Comparison of ENCODE assay signal across 1 cellular context in genomic region chr3:52056968-52057805, GRCh38.
TF ChIP-seq lines count a peak whose summit lies in the region.

No MANE protein-coding gene starts in this region.

TF ChIP-seq in GM12878, 131 proteins besides CTCF, POLR2A, EP300 and RAD21 (continued from another document and continues in another):
- peak; percentile 94 for TF ChIP-seq USF2 (IDR thresholded peaks at IDR 0.05; ENCODE audit: borderline replicate concordance, low read depth, low read length)
- TF ChIP-seq PAX5 (IDR thresholded peaks at IDR 0.05; ENCODE audit: borderline replicate concordance, low read depth, low read length) = no peak
- TF ChIP-seq HDAC2 (IDR thresholded peaks at IDR 0.05) = no peak
- TF ChIP-seq, protein P1, sequence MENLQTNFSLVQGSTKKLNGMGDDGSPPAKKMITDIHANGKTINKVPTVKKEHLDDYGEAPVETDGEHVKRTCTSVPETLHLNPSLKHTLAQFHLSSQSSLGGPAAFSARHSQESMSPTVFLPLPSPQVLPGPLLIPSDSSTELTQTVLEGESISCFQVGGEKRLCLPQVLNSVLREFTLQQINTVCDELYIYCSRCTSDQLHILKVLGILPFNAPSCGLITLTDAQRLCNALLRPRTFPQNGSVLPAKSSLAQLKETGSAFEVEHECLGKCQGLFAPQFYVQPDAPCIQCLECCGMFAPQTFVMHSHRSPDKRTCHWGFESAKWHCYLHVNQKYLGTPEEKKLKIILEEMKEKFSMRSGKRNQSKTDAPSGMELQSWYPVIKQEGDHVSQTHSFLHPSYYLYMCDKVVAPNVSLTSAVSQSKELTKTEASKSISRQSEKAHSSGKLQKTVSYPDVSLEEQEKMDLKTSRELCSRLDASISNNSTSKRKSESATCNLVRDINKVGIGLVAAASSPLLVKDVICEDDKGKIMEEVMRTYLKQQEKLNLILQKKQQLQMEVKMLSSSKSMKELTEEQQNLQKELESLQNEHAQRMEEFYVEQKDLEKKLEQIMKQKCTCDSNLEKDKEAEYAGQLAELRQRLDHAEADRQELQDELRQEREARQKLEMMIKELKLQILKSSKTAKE (IDR thresholded peaks at IDR 0.05; ENCODE audit: low read depth, poor library complexity, severe bottlenecking) = no peak
- 0 out of 3 replicates have a peak, but pooled peaks of 1 of the 2 experiments have one; percentile 17 for TF ChIP-seq EGR1 (IDR thresholded peaks at IDR 0.05; ENCODE audit: borderline replicate concordance in 1 of 2, low read depth in 2 of 2, low read length in 2 of 2)
- no peak for TF ChIP-seq ZBTB33 (IDR thresholded peaks at IDR 0.05)
- TF ChIP-seq ZSCAN29 (IDR thresholded peaks at IDR 0.05) = no peak
- no peak for TF ChIP-seq ESRRA (IDR thresholded peaks at IDR 0.05; ENCODE audit: low read length)
- TF ChIP-seq TCF3 (IDR thresholded peaks at IDR 0.05; ENCODE audit: borderline replicate concordance, insufficient read depth, low read depth, low read length) = no peak
- peak; percentile 40; the same call in 1 of the 2 replicates for TF ChIP-seq ATF7 (IDR thresholded peaks at IDR 0.05; ENCODE audit: low read depth)
- TF ChIP-seq, protein P2, sequence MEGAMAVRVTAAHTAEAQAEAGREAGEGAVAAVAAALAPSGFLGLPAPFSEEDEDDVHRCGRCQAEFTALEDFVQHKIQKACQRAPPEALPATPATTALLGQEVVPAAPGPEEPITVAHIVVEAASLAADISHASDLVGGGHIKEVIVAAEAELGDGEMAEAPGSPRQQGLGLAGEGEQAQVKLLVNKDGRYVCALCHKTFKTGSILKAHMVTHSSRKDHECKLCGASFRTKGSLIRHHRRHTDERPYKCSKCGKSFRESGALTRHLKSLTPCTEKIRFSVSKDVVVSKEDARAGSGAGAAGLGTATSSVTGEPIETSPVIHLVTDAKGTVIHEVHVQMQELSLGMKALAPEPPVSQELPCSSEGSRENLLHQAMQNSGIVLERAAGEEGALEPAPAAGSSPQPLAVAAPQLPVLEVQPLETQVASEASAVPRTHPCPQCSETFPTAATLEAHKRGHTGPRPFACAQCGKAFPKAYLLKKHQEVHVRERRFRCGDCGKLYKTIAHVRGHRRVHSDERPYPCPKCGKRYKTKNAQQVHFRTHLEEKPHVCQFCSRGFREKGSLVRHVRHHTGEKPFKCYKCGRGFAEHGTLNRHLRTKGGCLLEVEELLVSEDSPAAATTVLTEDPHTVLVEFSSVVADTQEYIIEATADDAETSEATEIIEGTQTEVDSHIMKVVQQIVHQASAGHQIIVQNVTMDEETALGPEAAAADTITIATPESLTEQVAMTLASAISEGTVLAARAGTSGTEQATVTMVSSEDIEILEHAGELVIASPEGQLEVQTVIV (IDR thresholded peaks at IDR 0.05; ENCODE audit: borderline replicate concordance, partially characterized antibody) = peak; percentile 14
- TF ChIP-seq KLF5 (IDR thresholded peaks at IDR 0.05; ENCODE audit: partially characterized antibody) = no peak
- no peak for TF ChIP-seq IRF5 (IDR thresholded peaks at IDR 0.05; ENCODE audit: borderline replicate concordance)
- no peak for TF ChIP-seq EZH2 (IDR thresholded peaks at IDR 0.05; ENCODE audit: borderline replicate concordance, control insufficient read depth, low read depth, low read length)
- TF ChIP-seq SUZ12 (IDR thresholded peaks at IDR 0.05; ENCODE audit: unreplicated experiment) = no peak
- TF ChIP-seq, protein P3, sequence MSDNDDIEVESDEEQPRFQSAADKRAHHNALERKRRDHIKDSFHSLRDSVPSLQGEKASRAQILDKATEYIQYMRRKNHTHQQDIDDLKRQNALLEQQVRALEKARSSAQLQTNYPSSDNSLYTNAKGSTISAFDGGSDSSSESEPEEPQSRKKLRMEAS (IDR thresholded peaks at IDR 0.05; ENCODE audit: low read depth, low read length) = peak; percentile 94
- TF ChIP-seq SREBF1 (IDR thresholded peaks at IDR 0.05; ENCODE audit: low read length) = no peak
- peak; percentile 86; the same call in 1 of the 2 replicates for TF ChIP-seq CHD2 (IDR thresholded peaks at IDR 0.05; ENCODE audit: borderline replicate concordance, low read depth, low read length)
- TF ChIP-seq WRNIP1 (IDR thresholded peaks at IDR 0.05; ENCODE audit: borderline replicate concordance, low read depth, low read length) = no peak
- TF ChIP-seq TCF12 (IDR thresholded peaks at IDR 0.05; ENCODE audit: low read depth, low read length) = 0 out of 2 replicates have a peak, but pooled peaks have one; percentile 4
- TF ChIP-seq MYC (IDR thresholded peaks at IDR 0.05; ENCODE audit: insufficient read depth, insufficient read length, insufficient replicate concordance, low read length, severe bottlenecking) = no peak
- no peak for TF ChIP-seq NFXL1 (IDR thresholded peaks at IDR 0.05; ENCODE audit: borderline replicate concordance)
- TF ChIP-seq CBX3 (IDR thresholded peaks at IDR 0.05; ENCODE audit: borderline replicate concordance, low read depth) = no peak
- no peak for TF ChIP-seq TBL1XR1 (IDR thresholded peaks at IDR 0.05; ENCODE audit: low read depth, low read length)
- TF ChIP-seq JUND (IDR thresholded peaks at IDR 0.05; ENCODE audit: low read depth, low read length) = no peak
- no peak for TF ChIP-seq NFIC (IDR thresholded peaks at IDR 0.05; ENCODE audit: low read depth, low read length)
- TF ChIP-seq RCOR1 (conservative IDR thresholded peaks at IDR 0.05; ENCODE audit: low read depth, low read length) = no peak
- TF ChIP-seq BHLHE40 (IDR thresholded peaks at IDR 0.05; ENCODE audit: borderline replicate concordance in 1 of 2, low read depth in 2 of 2, low read length in 1 of 2) = peak; percentile 79 to 84
- no peak for TF ChIP-seq SMARCA5 (IDR thresholded peaks at IDR 0.05)
- TF ChIP-seq ZNF687 (IDR thresholded peaks at IDR 0.05) = peak; percentile 36; the same call in 1 of the 2 replicates
- no peak for TF ChIP-seq MTA2 (IDR thresholded peaks at IDR 0.05; ENCODE audit: low read depth)
- TF ChIP-seq TARDBP (IDR thresholded peaks at IDR 0.05; ENCODE audit: borderline replicate concordance) = no peak
- peak; percentile 96 for TF ChIP-seq SP1 (IDR thresholded peaks at IDR 0.05; ENCODE audit: low read depth, low read length)
- TF ChIP-seq, protein P4, sequence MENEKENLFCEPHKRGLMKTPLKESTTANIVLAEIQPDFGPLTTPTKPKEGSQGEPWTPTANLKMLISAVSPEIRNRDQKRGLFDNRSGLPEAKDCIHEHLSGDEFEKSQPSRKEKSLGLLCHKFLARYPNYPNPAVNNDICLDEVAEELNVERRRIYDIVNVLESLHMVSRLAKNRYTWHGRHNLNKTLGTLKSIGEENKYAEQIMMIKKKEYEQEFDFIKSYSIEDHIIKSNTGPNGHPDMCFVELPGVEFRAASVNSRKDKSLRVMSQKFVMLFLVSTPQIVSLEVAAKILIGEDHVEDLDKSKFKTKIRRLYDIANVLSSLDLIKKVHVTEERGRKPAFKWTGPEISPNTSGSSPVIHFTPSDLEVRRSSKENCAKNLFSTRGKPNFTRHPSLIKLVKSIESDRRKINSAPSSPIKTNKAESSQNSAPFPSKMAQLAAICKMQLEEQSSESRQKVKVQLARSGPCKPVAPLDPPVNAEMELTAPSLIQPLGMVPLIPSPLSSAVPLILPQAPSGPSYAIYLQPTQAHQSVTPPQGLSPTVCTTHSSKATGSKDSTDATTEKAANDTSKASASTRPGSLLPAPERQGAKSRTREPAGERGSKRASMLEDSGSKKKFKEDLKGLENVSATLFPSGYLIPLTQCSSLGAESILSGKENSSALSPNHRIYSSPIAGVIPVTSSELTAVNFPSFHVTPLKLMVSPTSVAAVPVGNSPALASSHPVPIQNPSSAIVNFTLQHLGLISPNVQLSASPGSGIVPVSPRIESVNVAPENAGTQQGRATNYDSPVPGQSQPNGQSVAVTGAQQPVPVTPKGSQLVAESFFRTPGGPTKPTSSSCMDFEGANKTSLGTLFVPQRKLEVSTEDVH (IDR thresholded peaks at IDR 0.05; ENCODE audit: low read depth, partially characterized antibody) = no peak
- no peak for TF ChIP-seq REST (IDR thresholded peaks at IDR 0.05; ENCODE audit: low read depth, low read length)
- TF ChIP-seq RELA (IDR thresholded peaks at IDR 0.05; ENCODE audit: borderline replicate concordance, partially characterized antibody) = peak; percentile 45
- TF ChIP-seq IRF4 (IDR thresholded peaks at IDR 0.05; ENCODE audit: low read depth, low read length) = no peak
- no peak for TF ChIP-seq YY1 (IDR thresholded peaks at IDR 0.05; ENCODE audit: low read depth, low read length)
- no peak for TF ChIP-seq POU2F2 (IDR thresholded peaks at IDR 0.05; ENCODE audit: borderline replicate concordance, low read depth, low read length)
